In the genomic region with DNA sequence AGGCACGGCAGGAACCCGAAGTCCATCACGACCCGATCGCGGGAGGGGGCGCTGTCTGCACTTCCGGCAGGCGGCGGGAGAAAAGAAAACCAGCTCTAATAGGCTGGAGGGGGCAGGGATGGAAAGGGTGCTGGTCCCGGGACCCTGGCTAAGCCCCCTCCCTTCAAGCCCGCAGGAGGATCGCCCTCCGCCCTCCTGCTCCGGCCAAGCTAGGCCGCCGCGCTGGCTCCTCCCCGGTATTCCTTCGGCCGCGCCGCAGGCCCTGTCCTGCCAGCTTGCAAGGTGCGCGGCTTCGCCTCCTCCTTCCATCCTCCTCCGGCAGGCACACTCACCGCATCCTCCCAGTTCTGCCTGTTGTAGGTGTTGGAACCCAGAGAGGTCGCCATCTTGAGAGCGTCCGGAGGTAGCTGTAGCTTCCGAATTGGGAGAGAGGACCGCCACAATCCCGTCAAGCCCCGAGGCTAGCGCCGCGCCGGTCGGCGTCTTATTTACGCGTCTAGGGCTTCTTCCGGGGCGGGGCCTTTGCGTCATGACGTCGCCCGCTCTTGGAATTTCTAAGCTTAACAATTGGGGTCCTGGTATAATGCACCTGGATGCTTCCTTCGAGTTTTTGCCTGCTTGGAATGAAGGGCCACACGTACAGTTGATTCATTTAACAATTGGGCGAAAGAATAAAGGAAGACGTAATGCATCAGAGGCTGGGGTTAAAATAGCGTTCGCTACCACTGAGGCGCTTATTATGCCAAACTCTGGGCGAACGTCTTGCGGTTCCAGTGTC, we compare ENCODE assay signal across 1 cellular context.
TF ChIP-seq lines count a peak whose summit lies in the region.

Gene RBM22 (minus strand): TSS at position 463 of the 778 bp plus-strand sequence. CDS start 77 bp downstream, at position 386.

TF ChIP-seq in GM12878, 131 proteins besides CTCF, POLR2A, EP300 and RAD21 (continued from another document):
- TF ChIP-seq SMARCA5 (IDR thresholded peaks at IDR 0.05) (peak; percentile 90), SIN3A (IDR thresholded peaks at IDR 0.05; ENCODE audit: low read depth, low read length) (peak; percentile 74; the same call in 1 of the 2 replicates), PAX5 (IDR thresholded peaks at IDR 0.05; ENCODE audit: borderline replicate concordance, low read depth, low read length) (no peak), ATF2 (IDR thresholded peaks at IDR 0.05; ENCODE audit: low read length) (no peak), PBX3 (IDR thresholded peaks at IDR 0.05; ENCODE audit: insufficient replicate concordance, low read depth, low read length) (no peak), ZNF687 (IDR thresholded peaks at IDR 0.05) (no peak), SUZ12 (IDR thresholded peaks at IDR 0.05; ENCODE audit: unreplicated experiment) (no peak), CREM (IDR thresholded peaks at IDR 0.05; ENCODE audit: low read depth) (peak; percentile 99), FOXM1 (IDR thresholded peaks at IDR 0.05; ENCODE audit: low read depth, low read length) (no peak), TBL1XR1 (IDR thresholded peaks at IDR 0.05; ENCODE audit: low read depth, low read length) (0 out of 2 replicates have a peak, but pooled peaks have one; percentile 17), ZNF384 (IDR thresholded peaks at IDR 0.05; ENCODE audit: borderline replicate concordance, low read depth, low read length) (no peak), NR2C2 (IDR thresholded peaks at IDR 0.05; ENCODE audit: borderline replicate concordance, control insufficient read depth, insufficient read length, low read depth) (no peak)
- TF ChIP-seq, protein P1, sequence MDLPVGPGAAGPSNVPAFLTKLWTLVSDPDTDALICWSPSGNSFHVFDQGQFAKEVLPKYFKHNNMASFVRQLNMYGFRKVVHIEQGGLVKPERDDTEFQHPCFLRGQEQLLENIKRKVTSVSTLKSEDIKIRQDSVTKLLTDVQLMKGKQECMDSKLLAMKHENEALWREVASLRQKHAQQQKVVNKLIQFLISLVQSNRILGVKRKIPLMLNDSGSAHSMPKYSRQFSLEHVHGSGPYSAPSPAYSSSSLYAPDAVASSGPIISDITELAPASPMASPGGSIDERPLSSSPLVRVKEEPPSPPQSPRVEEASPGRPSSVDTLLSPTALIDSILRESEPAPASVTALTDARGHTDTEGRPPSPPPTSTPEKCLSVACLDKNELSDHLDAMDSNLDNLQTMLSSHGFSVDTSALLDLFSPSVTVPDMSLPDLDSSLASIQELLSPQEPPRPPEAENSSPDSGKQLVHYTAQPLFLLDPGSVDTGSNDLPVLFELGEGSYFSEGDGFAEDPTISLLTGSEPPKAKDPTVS (IDR thresholded peaks at IDR 0.05; ENCODE audit: low read depth, low read length), result no peak
